ENCODE assay signal across 35 cellular contexts in genomic region chr3:153115326-153115725, GRCh38.
"Had no signal": no experiment of that assay in that cellular context is flagged by ENCODE, and none has a peak within 500 bp of the region (broad histone marks: within the 10 kb centered on the region; RNA-seq: fewer than 3 reads in every experiment).

No MANE protein-coding gene starts in this region.

- H3K36me3 ChIP-seq: MG63 had no signal

- H3K27me3 ChIP-seq: MG63 had no signal

- H3K27ac ChIP-seq: KMS-11 had no signal

- H3K4me3 ChIP-seq: MG63 had no signal

- DNase-seq: Karpas-422, Kasumi-1, KBM-7, KG1, MG63, MM.1S, MV-4-11, NCI-H1048, NCI-H1092, NCI-H1092 treated with DMSO at 0.1 percent for 48 hours, NCI-H1105, NCI-H1105 treated with DMSO at 0.1 percent for 48 hours, NCI-H1417, NCI-H1417 treated with DMSO at 0.1 percent for 48 hours, NCI-H1436, NCI-H1436 treated with DMSO at 0.1 percent for 48 hours, NCI-H146, NCI-H1694, NCI-H1694 treated with DMSO at 0.1 percent for 48 hours, NCI-H187, NCI-H187 treated with DMSO at 0.1 percent for 48 hours, NCI-H1930, NCI-H2029, NCI-H2029 treated with DMSO at 0.1 percent for 48 hours, NCI-H2081, NCI-H2081 treated with DMSO at 0.1 percent for 48 hours, NCI-H2107, NCI-H2171, NCI-H2171 treated with DMSO at 0.1 percent for 48 hours, NCI-H2227 treated with DMSO at 0.1 percent for 48 hours, NCI-H226, NCI-H345, NCI-H446, NCI-H446 treated with DMSO at 0.1 percent for 48 hours had no signal

- H3K9me3 ChIP-seq: MG63 had no signal
